In genomic region chr13:49791753-49792549, GRCh38 we compare ENCODE assay signal across 8 cellular contexts. TPM values are rescaled to one million over a fixed set of nuclear protein-coding genes. Genes with fewer than 3 reads are reported as not detected.
A peak's percentile ranks its signal among the peaks of the same experiment; 100 is the strongest.
DNase-seq lines count a peak whose midpoint lies in the region; ATAC-seq and TF ChIP-seq lines count a peak whose summit lies in the region.

No MANE protein-coding gene starts in this region.

- H3K27ac ChIP-seq in OCI-LY7 (ENCODE audit: low read depth, low read length, poor library complexity, severe bottlenecking) (peak overlapping the region; percentile 90), fibroblast of lung (ENCODE audit: insufficient read depth, low read length) (peak overlapping the region; percentile 88), substantia nigra (ENCODE audit: low read depth, low read length, poor library complexity, severe bottlenecking) (peak overlapping the region; percentile 92)

- TF ChIP-seq CTCF in OCI-LY7 (conservative IDR thresholded peaks at IDR 0.05; ENCODE audit: low read length) = no peak
- no peak for TF ChIP-seq CTCF in fibroblast of lung (conservative IDR thresholded peaks at IDR 0.05 in 1 of 2, IDR thresholded peaks at IDR 0.05 in 1 of 2; ENCODE audit: low read depth in 1 of 2, low read length in 2 of 2)
- TF ChIP-seq CTCF in nephron (IDR thresholded peaks at IDR 0.05; ENCODE audit: unreplicated experiment in 3 of 3) = no peak

- H3K79me2 ChIP-seq in OCI-LY7 (ENCODE audit: insufficient read depth, low read depth, low read length) (peaks cover 47% of the 10 kb centered on the region), fibroblast of lung (ENCODE audit: control insufficient read depth, insufficient read depth, low read length) (peaks cover 46% of the 10 kb centered on the region)

- no peaks in the 10 kb centered on the region for H3K27me3 Mint-ChIP-seq in nephron (ENCODE audit: low read depth)

- peak overlapping the region; percentile 92 for H3K4me2 ChIP-seq in OCI-LY7 (ENCODE audit: low read length)
- H3K4me2 ChIP-seq in fibroblast of lung (ENCODE audit: extremely low read depth, insufficient read depth, low read length) = peak overlapping the region; percentile 89

- BruUV-seq in OCI-LY7 (replicated peaks; lab: Mats Ljungman, UMichigan) = no TSS peak

- no peaks in the 10 kb centered on the region for H3K9me3 ChIP-seq in OCI-LY7 (ENCODE audit: low read length)
- no peaks in the 10 kb centered on the region for H3K9me3 ChIP-seq in fibroblast of lung (ENCODE audit: control insufficient read depth, insufficient read depth, low read depth, low read length)

- intact Hi-C loops in OCI-LY7 (cut with micrococcal nuclease; ENCODE audit: unreplicated experiment) = loop anchor here (2.0 to 5.0 kb wide), 6 partner anchors 101 to 490 kb away; partner anchors contain the start of genes ARL11, CAB39L, EBPL and SETDB2

- CTCF ChIA-PET in OCI-LY7 (lab: Charles Lee; ENCODE audit: unreplicated experiment) = interaction anchor here (0.6 to 1.5 kb wide), 2 partner anchors 144 to 648 kb away, joined by 3 to 4 read pairs; partner anchors contain the start of gene SPRYD7

- H3K4me3 ChIP-seq in OCI-LY7 (ENCODE audit: low read depth, low read length, poor library complexity, severe bottlenecking) (peak overlapping the region; percentile 75), fibroblast of lung (replicated peaks in 1 of 4; ENCODE audit: control extremely low read depth in 1 of 4, insufficient read depth in 1 of 4, low read depth in 3 of 4, low read length in 4 of 4) (peak overlapping the region; percentile 47 to 98 (median 78))

- POLR2A ChIA-PET in OCI-LY7 (lab: Charles Lee) = interaction anchor here (0.5 to 1.7 kb wide), 9 partner anchors 10 to 1521 kb away, joined by 3 to 10 read pairs (median 4); partner anchors contain the start of genes ARL11 and SPRYD7

- H3K4me1 Mint-ChIP-seq in nephron = peaks cover 25% of the 10 kb centered on the region

- H3K27ac Mint-ChIP-seq in nephron = peak overlapping the region; percentile 96 to 99 (median 99)

- peak overlapping the region; percentile 92 for H3K9ac ChIP-seq in fibroblast of lung (ENCODE audit: insufficient read depth, low read length)

- H4K20me1 ChIP-seq in OCI-LY7 (ENCODE audit: insufficient read depth, low read length) (peaks cover 23% of the 10 kb centered on the region), fibroblast of lung (ENCODE audit: control insufficient read depth, extremely low read depth, insufficient read depth, low read length) (no peaks in the 10 kb centered on the region)

- no peaks in the 10 kb centered on the region for H3K9me3 Mint-ChIP-seq in nephron

- H3K4me3 Mint-ChIP-seq in nephron = peak overlapping the region; percentile 93 to 100 (median 99)

- H3K36me3 ChIP-seq in OCI-LY7 (ENCODE audit: insufficient read depth, low read length) (peaks cover 33% of the 10 kb centered on the region), fibroblast of lung (ENCODE audit: control insufficient read depth, insufficient read depth, low read length) (no peaks in the 10 kb centered on the region)

- peaks cover 24% of the 10 kb centered on the region for H3K4me1 ChIP-seq in OCI-LY7 (ENCODE audit: insufficient read depth, low read length, poor library complexity, severe bottlenecking)
- H3K4me1 ChIP-seq in fibroblast of lung (ENCODE audit: control insufficient read depth, extremely low read depth, insufficient read depth, low read length) = peaks cover 4% of the 10 kb centered on the region

- H3K27me3 ChIP-seq in fibroblast of lung (ENCODE audit: control insufficient read depth, insufficient read depth, low read length) = no peaks in the 10 kb centered on the region

- peak; percentile 23 for ATAC-seq in HG02970 (IDR thresholded peaks at IDR 0.05; ENCODE audit: low FRiP score, unreplicated experiment)

- H3K9me2 ChIP-seq in OCI-LY7 (ENCODE audit: insufficient read depth, low read length) = no peaks in the 10 kb centered on the region

- DNase-seq in SIG-M5 treated with dmso at 0.1 percent for 504 hours (lab: John Stamatoyannopoulos, UW; ENCODE audit: unreplicated experiment) = peak; percentile 34
- DNase-seq in SIG-M5 (lab: John Stamatoyannopoulos, UW) = no peak
- DNase-seq in OCI-LY7 (ENCODE audit: low spot score) = peak; percentile 70
- peak; percentile 11 to 28 for DNase-seq in activated T-helper 1 cell treated with anti-CD3 and anti-CD28 coated beads, Interleukin-2, amount 50 U/mL, for 16 hours (ENCODE audit: low read depth in 1 of 2, low spot score in 1 of 2)
- DNase-seq in fibroblast of lung (ENCODE audit: low read depth in 2 of 2) = peak; percentile 35 to 55
- peak in 39 of 49 donors; percentile 5 to 82 (median 48) for DNase-seq in substantia nigra (lab: John Stamatoyannopoulos, UW)

- peak overlapping the region; percentile 48; the same call in 1 of the 2 replicates for H2AFZ ChIP-seq in OCI-LY7 (ENCODE audit: low read length)
- H2AFZ ChIP-seq in fibroblast of lung (ENCODE audit: low read length) = peak overlapping the region; percentile 45

- peaks cover 12% of the 10 kb centered on the region for H3K36me3 Mint-ChIP-seq in nephron (ENCODE audit: low read depth)

RNA-seq across cellular contexts. Expression of gene KPNA3, which starts 0.5 kb away (rescaled TPM):
- 17.2 and 18.2 TPM in 2 replicates for total RNA-seq in OCI-LY7 (2014; rRNA removed; shearing (Covaris generic))
- total RNA-seq in OCI-LY7 (2022) (38.2 and 41.1 TPM in 2 replicates), fibroblast of lung (27.5 and 37.0 TPM in 2 replicates)
- polyA plus RNA-seq in fibroblast of lung = 68.3 and 73.8 TPM in 2 replicates
- 40.6 and 44.9 TPM in 2 replicates for polyA plus RNA-seq in fibroblast of lung (2012)
- polyA minus RNA-seq in fibroblast of lung (ENCODE audit: low replicate concordance) = 24.5 and 36.5 TPM in 2 replicates
